8 cellular contexts compared by ENCODE assay signal in the genomic region with DNA sequence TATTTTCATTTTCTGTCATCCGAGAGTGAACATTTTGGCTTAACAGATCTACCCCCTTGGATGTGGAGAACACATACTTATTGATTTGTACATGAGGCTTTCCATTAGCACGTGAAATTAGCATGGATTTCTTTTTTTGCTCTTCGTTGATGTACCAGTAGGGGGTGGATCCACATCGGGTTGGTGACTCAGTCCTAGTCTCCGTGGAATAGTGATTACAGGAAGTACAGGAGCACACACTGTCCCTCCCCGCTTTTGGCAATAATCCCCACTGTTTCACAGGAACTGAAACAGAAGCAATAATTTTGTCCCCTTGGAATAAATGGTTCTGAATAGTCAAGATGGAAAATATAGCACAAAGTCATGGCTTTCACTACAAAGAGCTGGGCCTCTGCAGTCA.
DNase-seq lines count a peak whose midpoint lies in the region; TF ChIP-seq lines count a peak whose summit lies in the region.
"Had no signal": no experiment of that assay in that cellular context is flagged by ENCODE, and none has a peak within 500 bp of the region (broad histone marks: within the 10 kb centered on the region; RNA-seq: fewer than 3 reads in every experiment).

No MANE protein-coding gene starts in this region.

- H3K27ac ChIP-seq in HL-60 (replicated peaks) (no peak overlapping the region), OCI-LY3 (ENCODE audit: low read length) (no peak overlapping the region)
- H3K27ac ChIP-seq: PC-9 had no signal

- H3K4me3 ChIP-seq in HL-60 (replicated peaks; ENCODE audit: insufficient read depth, low read length) (no peak overlapping the region), OCI-LY3 (ENCODE audit: low read length) (no peak overlapping the region), skeletal muscle satellite cell (ENCODE audit: low read length) (no peak overlapping the region)
- H3K4me3 ChIP-seq: PC-9 had no signal

- H3K4me2 ChIP-seq in OCI-LY3 (ENCODE audit: low read length) (no peak overlapping the region), skeletal muscle satellite cell (ENCODE audit: low read length) (peak overlapping the region; percentile 33)
- H3K4me2 ChIP-seq: PC-9 had no signal

- no peaks in the 10 kb centered on the region for H3K9me3 Mint-ChIP-seq in glutamatergic neuron (ENCODE audit: unreplicated experiment)

- H3K27ac Mint-ChIP-seq in glutamatergic neuron (ENCODE audit: unreplicated experiment), result no peak overlapping the region

- H3K27me3 ChIP-seq in HL-60 (ENCODE audit: insufficient read depth, poor library complexity, severe bottlenecking), result no peaks in the 10 kb centered on the region
- H3K27me3 ChIP-seq in OCI-LY3 (ENCODE audit: low read depth, low read length), result 0 out of 2 replicates have a peak, but pooled peaks cover 4% of the 10 kb centered on the region
- no peaks in the 10 kb centered on the region for H3K27me3 ChIP-seq in skeletal muscle satellite cell (ENCODE audit: control insufficient read depth, insufficient read depth, low read length)

- no peaks in the 10 kb centered on the region for H4K20me1 ChIP-seq in OCI-LY3 (ENCODE audit: insufficient read depth, low read length)

- no peaks in the 10 kb centered on the region for H3K27me3 Mint-ChIP-seq in glutamatergic neuron (ENCODE audit: unreplicated experiment)

- TF ChIP-seq CTCF in HL-60 (IDR thresholded peaks at IDR 0.05; ENCODE audit: insufficient read depth, low read length) (peak; percentile 40), OCI-LY3 (IDR thresholded peaks at IDR 0.05; ENCODE audit: low read depth, low read length) (peak; percentile 22; the same call in 1 of the 2 replicates), glutamatergic neuron (IDR thresholded peaks at IDR 0.05; ENCODE audit: partially characterized antibody, unreplicated experiment) (peak; percentile 66)

- H3K4me1 ChIP-seq in OCI-LY3 (ENCODE audit: low read length), result no peaks in the 10 kb centered on the region
- no peaks in the 10 kb centered on the region for H3K4me1 ChIP-seq in skeletal muscle satellite cell (ENCODE audit: control insufficient read depth, insufficient read depth, low read length)

- H3K4me3 Mint-ChIP-seq in glutamatergic neuron (ENCODE audit: unreplicated experiment), result no peak overlapping the region

- DNase-seq in HL-60 (ENCODE audit: low read depth in 1 of 2, low spot score in 1 of 2) (peak; percentile 25 to 73), glutamatergic neuron (no peak), NCI-H82 (lab: John Stamatoyannopoulos, UW) (no peak)
- DNase-seq in central memory CD4-positive, alpha-beta T cell, result no peak
- DNase-seq in activated CD4-positive, alpha-beta T cell treated with anti-CD3 and anti-CD28 coated beads for 1 hour, result no peak
- DNase-seq: PC-9 had no signal

- H3K36me3 Mint-ChIP-seq in glutamatergic neuron (ENCODE audit: unreplicated experiment), result peaks cover 5% of the 10 kb centered on the region

- no peak overlapping the region for H3K9ac ChIP-seq in OCI-LY3 (ENCODE audit: low read length)
- no peak overlapping the region for H3K9ac ChIP-seq in skeletal muscle satellite cell (ENCODE audit: low read depth, low read length)

- peaks cover 12% of the 10 kb centered on the region for H3K4me1 Mint-ChIP-seq in glutamatergic neuron (ENCODE audit: low read depth, unreplicated experiment)

- no peaks in the 10 kb centered on the region for H3K36me3 ChIP-seq in OCI-LY3 (replicated peaks; ENCODE audit: low read depth, low read length)
- no peaks in the 10 kb centered on the region for H3K36me3 ChIP-seq in skeletal muscle satellite cell (ENCODE audit: insufficient read depth, low read length)

- H3K9me3 ChIP-seq in OCI-LY3 (ENCODE audit: insufficient read depth, low read length) (no peaks in the 10 kb centered on the region), skeletal muscle satellite cell (replicated peaks; ENCODE audit: low read length) (no peaks in the 10 kb centered on the region)

- no peak overlapping the region for H2AFZ ChIP-seq in OCI-LY3 (ENCODE audit: low read depth, low read length)
- H2AFZ ChIP-seq: PC-9 had no signal

- no peaks in the 10 kb centered on the region for H3K79me2 ChIP-seq in OCI-LY3 (ENCODE audit: low read length)

Comparison
In these comparisons a context has a peak if more than half of its experiments do, and no peak if none do; other contexts are left out.
1. DNase-seq: peak in HL-60 (2 of 2); none in glutamatergic neuron (single experiment), central memory CD4-positive, alpha-beta T cell (single experiment), activated CD4-positive, alpha-beta T cell treated with anti-CD3 and anti-CD28 coated beads for 1 hour (single experiment) and NCI-H82 (single experiment).
2. Peak in every context shown above with its lines, with median percentiles within 50 percentile points of each other: CTCF ChIP-seq.